Comparison of ENCODE assay signal across 31 cellular contexts in the genomic region with DNA sequence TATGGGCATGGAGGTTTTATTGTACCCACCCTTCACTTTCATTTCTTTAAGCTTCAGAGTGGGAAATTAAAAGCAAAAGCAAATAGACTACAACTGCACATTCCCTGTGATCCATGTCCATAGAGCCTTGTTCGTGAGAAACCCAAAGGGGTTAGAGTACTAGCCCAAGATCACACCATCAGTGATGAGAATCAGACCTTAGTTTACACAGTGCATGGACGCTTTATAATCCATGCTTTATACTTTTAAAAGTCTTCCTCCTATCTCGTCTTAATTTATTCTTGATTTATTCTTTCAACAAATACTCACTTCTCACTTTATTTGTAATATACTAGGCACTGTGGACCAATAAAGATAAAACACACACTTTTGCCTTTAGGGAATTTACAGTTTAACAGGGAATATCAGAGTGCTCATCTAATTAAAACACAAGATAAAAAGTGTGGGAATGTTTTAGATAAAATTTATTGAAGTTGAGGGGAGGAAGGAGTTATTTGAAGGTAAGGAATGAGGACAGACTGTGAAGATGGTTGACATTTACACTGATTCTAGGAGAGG. TPM values are rescaled to one million over a fixed set of nuclear protein-coding genes. Genes with fewer than 3 reads are reported as not detected.
"Had no signal": no experiment of that assay in that cellular context is flagged by ENCODE, and none has a peak within 500 bp of the region (broad histone marks: within the 10 kb centered on the region; RNA-seq: fewer than 3 reads in every experiment).

No MANE protein-coding gene starts in this region.

- H3K27me3 ChIP-seq: adrenal gland, cardiac muscle cell, gastroesophageal sphincter, hepatocyte, sigmoid colon, upper lobe of left lung had no signal

- DNase-seq: activated CD4-positive, alpha-beta T cell treated with anti-CD3 and anti-CD28 coated beads for 48 hours; activated CD4-positive, alpha-beta T cell treated with anti-CD3 and anti-CD28 coated beads, Interleukin-2, amount 50 U/mL, for 48 hours; activated CD8-positive, alpha-beta memory T cell treated with anti-CD3 and anti-CD28 coated beads for 24 hours; activated effector memory CD4-positive, alpha-beta T cell treated with anti-CD3 and anti-CD28 coated beads, Interleukin-2, amount 50 U/mL, for 16 hours; activated naive CD4-positive, alpha-beta T cell treated with anti-CD3 and anti-CD28 coated beads for 36 hours; activated naive CD8-positive, alpha-beta T cell treated with anti-CD3 and anti-CD28 coated beads for 36 hours; adrenal gland; aorta; islet precursor cell; lower lobe of right lung; nephron progenitor cell; retina; sigmoid colon; stimulated activated CD4-positive, alpha-beta T cell treated with anti-CD3 and anti-CD28 coated beads, Interleukin-1b, Interleukin-23, amount 100 ng/mL, for 48 hours; stimulated activated CD4-positive, alpha-beta T cell treated with anti-CD3 and anti-CD28 coated beads, Interleukin-4, amount 100 ng/mL, for 4 hours; stimulated activated CD8-positive, alpha-beta memory T cell treated with anti-CD3 and anti-CD28 coated beads, Interleukin-4, amount 100 ng/mL, for 48 hours; SW 1271; T-helper 9 cell; upper lobe of left lung; WERI-Rb-1 had no signal

- H3K27ac Mint-ChIP-seq: activated naive CD4-positive, alpha-beta T cell treated with anti-CD3 and anti-CD28 coated beads for 36 hours; activated naive CD8-positive, alpha-beta T cell treated with anti-CD3 and anti-CD28 coated beads for 36 hours; nephron progenitor cell; stimulated activated memory B cell treated with anti-CD40 and anti-IgM and Interleukin-4, amounts not matched to agents 10 μg/mL and 1 μg/mL and 100 μg/mL, for 72 hours; T-helper 1 cell treated with Interleukin-12 subunit alpha and Interleukin-12 subunit beta and Interleukin-4 antibody, amounts not matched to agents 30 μg/mL and 1 μg/mL, for 36 hours had no signal

- H3K9me3 Mint-ChIP-seq: activated naive CD4-positive, alpha-beta T cell treated with anti-CD3 and anti-CD28 coated beads for 36 hours; activated naive CD8-positive, alpha-beta T cell treated with anti-CD3 and anti-CD28 coated beads for 36 hours; T-helper 1 cell treated with Interleukin-12 subunit alpha and Interleukin-12 subunit beta and Interleukin-4 antibody, amounts not matched to agents 30 μg/mL and 1 μg/mL, for 36 hours had no signal

- ATAC-seq: activated CD4-positive, CD25-positive, alpha-beta regulatory T cell treated with anti-CD3 and anti-CD28 coated beads, Interleukin-2, amount 50 U/mL, for 24 hours; gastroesophageal sphincter; stimulated activated memory B cell treated with anti-CD40 and anti-IgM and Interleukin-4, amounts not matched to agents 10 μg/mL and 1 μg/mL and 100 μg/mL, for 72 hours had no signal

- H3K4me3 ChIP-seq: adrenal gland, cardiac muscle cell, gastroesophageal sphincter, hepatocyte, lower lobe of right lung, prostate gland, sigmoid colon, smooth muscle cell, upper lobe of left lung had no signal

- H3K36me3 Mint-ChIP-seq: activated naive CD8-positive, alpha-beta T cell treated with anti-CD3 and anti-CD28 coated beads for 36 hours; stimulated activated memory B cell treated with anti-CD40 and anti-IgM and Interleukin-4, amounts not matched to agents 10 μg/mL and 1 μg/mL and 100 μg/mL, for 72 hours had no signal

- H3K9me3 ChIP-seq: adrenal gland, gastroesophageal sphincter, lower lobe of right lung, neutrophil, prostate gland, sigmoid colon, upper lobe of left lung had no signal

- H3K36me3 ChIP-seq: adrenal gland, cardiac muscle cell, gastroesophageal sphincter, lower lobe of right lung, neutrophil, prostate gland, sigmoid colon, upper lobe of left lung, WERI-Rb-1 had no signal

- H3K4me1 ChIP-seq: adrenal gland, gastroesophageal sphincter, lower lobe of right lung, prostate gland, sigmoid colon had no signal

- H3K27me3 Mint-ChIP-seq: stimulated activated memory B cell treated with anti-CD40 and anti-IgM and Interleukin-4, amounts not matched to agents 10 μg/mL and 1 μg/mL and 100 μg/mL, for 72 hours had no signal

- H3K4me3 Mint-ChIP-seq: activated naive CD4-positive, alpha-beta T cell treated with anti-CD3 and anti-CD28 coated beads for 36 hours; activated naive CD8-positive, alpha-beta T cell treated with anti-CD3 and anti-CD28 coated beads for 36 hours; brain; nephron progenitor cell; stimulated activated memory B cell treated with anti-CD40 and anti-IgM and Interleukin-4, amounts not matched to agents 10 μg/mL and 1 μg/mL and 100 μg/mL, for 72 hours; T-helper 1 cell treated with Interleukin-12 subunit alpha and Interleukin-12 subunit beta and Interleukin-4 antibody, amounts not matched to agents 30 μg/mL and 1 μg/mL, for 36 hours had no signal

- H3K4me1 Mint-ChIP-seq: activated naive CD8-positive, alpha-beta T cell treated with anti-CD3 and anti-CD28 coated beads for 36 hours; brain; stimulated activated memory B cell treated with anti-CD40 and anti-IgM and Interleukin-4, amounts not matched to agents 10 μg/mL and 1 μg/mL and 100 μg/mL, for 72 hours had no signal

- H3K27ac ChIP-seq: cardiac muscle cell, hepatocyte, lower lobe of right lung, neutrophil, prostate gland, WERI-Rb-1 had no signal

RNA-seq across cellular contexts. Expression of a gene that starts 40.7 kb away (rescaled TPM):
- total RNA-seq: activated naive CD4-positive, alpha-beta T cell treated with anti-CD3 and anti-CD28 coated beads for 36 hours; activated naive CD8-positive, alpha-beta T cell treated with anti-CD3 and anti-CD28 coated beads for 36 hours; endothelial cell of umbilical vein had no signal
